In the genomic region with DNA sequence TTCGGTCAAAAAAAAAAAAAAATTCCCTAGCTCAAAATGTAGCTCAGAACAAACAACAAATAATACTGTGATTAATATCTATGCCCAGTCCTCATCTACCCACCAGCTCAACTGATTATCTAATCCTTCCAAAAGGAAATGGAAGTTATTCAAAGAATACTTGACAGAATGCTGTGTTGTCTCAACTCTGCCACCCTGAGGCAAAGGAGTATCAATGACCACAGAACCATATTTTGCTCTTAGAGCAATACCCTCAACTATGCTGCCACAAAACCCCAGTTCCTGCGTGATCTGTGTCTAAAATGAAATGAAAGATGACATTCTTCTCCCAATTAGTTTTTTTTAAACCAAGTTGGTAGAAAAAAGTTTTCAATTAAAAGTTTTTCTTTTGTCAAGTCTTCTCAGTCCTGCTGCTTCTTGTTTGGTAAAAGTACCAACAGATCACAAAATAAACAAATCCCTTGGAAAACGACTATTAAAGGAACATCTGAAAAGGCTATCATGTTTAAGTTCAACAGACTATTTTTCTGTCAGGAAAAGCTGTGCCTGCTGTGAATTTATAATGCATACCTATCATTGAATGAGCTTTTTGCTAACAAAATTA, we compare ENCODE assay signal across 1 cellular context.
TF ChIP-seq lines count a peak whose summit lies in the region.

No MANE protein-coding gene starts in this region.

TF ChIP-seq in liver, 16 proteins besides CTCF, POLR2A, EP300 and RAD21 (continued from another document):
- TF ChIP-seq, protein P1, sequence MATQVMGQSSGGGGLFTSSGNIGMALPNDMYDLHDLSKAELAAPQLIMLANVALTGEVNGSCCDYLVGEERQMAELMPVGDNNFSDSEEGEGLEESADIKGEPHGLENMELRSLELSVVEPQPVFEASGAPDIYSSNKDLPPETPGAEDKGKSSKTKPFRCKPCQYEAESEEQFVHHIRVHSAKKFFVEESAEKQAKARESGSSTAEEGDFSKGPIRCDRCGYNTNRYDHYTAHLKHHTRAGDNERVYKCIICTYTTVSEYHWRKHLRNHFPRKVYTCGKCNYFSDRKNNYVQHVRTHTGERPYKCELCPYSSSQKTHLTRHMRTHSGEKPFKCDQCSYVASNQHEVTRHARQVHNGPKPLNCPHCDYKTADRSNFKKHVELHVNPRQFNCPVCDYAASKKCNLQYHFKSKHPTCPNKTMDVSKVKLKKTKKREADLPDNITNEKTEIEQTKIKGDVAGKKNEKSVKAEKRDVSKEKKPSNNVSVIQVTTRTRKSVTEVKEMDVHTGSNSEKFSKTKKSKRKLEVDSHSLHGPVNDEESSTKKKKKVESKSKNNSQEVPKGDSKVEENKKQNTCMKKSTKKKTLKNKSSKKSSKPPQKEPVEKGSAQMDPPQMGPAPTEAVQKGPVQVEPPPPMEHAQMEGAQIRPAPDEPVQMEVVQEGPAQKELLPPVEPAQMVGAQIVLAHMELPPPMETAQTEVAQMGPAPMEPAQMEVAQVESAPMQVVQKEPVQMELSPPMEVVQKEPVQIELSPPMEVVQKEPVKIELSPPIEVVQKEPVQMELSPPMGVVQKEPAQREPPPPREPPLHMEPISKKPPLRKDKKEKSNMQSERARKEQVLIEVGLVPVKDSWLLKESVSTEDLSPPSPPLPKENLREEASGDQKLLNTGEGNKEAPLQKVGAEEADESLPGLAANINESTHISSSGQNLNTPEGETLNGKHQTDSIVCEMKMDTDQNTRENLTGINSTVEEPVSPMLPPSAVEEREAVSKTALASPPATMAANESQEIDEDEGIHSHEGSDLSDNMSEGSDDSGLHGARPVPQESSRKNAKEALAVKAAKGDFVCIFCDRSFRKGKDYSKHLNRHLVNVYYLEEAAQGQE (IDR thresholded peaks at IDR 0.05), result no peak
- TF ChIP-seq GABPA (IDR thresholded peaks at IDR 0.05 in 1 of 2, conservative IDR thresholded peaks at IDR 0.05 in 1 of 2), result no peak
- no peak for TF ChIP-seq EGR1 (IDR thresholded peaks at IDR 0.05; ENCODE audit: low read depth in 2 of 2)
- TF ChIP-seq TAF1 (conservative IDR thresholded peaks at IDR 0.05), result no peak
